Comparison of ENCODE assay signal across 8 cellular contexts in the genomic region with DNA sequence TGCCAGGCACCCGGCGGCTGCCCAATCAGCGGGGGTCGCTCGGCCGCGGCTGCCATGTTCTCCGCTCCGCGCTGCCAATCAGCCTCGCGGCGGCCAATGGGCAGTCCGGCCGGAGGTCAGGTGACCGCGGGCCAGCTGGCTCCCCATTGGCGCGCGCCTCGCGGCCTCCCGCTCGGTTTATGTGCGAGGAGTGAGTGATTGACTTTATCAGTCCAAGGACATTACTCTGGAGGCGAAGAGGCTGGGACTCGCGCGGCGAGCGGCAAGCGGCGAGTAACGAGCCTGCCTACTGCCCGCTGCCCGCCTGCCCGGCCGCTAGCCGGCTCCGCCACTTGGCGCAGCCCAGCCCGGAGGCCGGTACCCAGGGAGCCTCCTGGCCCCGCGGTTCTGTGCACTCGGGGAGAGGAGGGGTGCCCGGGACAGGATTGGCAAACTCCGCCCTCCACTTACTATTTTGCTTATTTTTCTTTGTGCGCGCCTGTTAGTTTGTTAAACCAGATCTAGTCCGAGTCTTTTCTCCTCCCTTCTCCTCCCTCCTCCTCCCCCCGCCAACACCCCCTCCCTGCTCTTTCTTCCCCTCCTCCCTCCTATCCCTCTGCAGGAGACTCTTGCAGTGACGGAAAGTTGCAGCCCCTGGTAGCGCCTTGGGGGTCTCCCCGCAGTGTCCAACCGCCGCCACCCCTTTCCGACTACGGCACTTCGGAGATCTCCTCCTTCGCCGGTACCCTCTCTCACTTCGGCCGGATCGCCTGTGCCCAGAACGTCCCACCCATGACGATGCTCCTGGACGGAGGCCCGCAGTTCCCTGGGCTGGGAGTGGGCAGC. TPM values are rescaled to one million over a fixed set of nuclear protein-coding genes. Genes with fewer than 3 reads are reported as not detected.
DNase-seq lines count a peak whose midpoint lies in the region; ATAC-seq and TF ChIP-seq lines count a peak whose summit lies in the region.

A gene (plus strand): TSS at position 207 of the 825 bp plus-strand sequence. CDS start 565 bp downstream, at position 772.

- no peak for ATAC-seq in HG02885 (IDR thresholded peaks at IDR 0.05; ENCODE audit: poor library complexity, unreplicated experiment)

- in situ Hi-C loops in brain microvascular endothelial cell (cut with HindIII; ENCODE audit: low pct_ligation_motif_present, low sequenced_read_pairs), result no loop called here
- in situ Hi-C loops in GM13976 (cut with MboI; ENCODE audit: low sequenced_read_pairs, unreplicated experiment), result no loop called here

- H3K27ac ChIP-seq in brain microvascular endothelial cell (no peak within 1 kb of the TSS), skin epidermis (no peak within 1 kb of the TSS)

- DNase-seq in AG08395 (ENCODE audit: low spot score) (peak; percentile 30), MG63 (peak; percentile 29), brain microvascular endothelial cell (peak; percentile 3), islet precursor cell (peak; percentile 89), GM13976 (ENCODE audit: low spot score) (no peak), activated gamma-delta T cell (lab: John Stamatoyannopoulos, UW) (no peak)

- TF ChIP-seq CTCF in brain microvascular endothelial cell (IDR thresholded peaks at IDR 0.05; ENCODE audit: low read depth, low read length, missing control alignments) (no peak), GM13976 (IDR thresholded peaks at IDR 0.05; ENCODE audit: borderline replicate concordance, control extremely low read depth, extremely low read depth, insufficient read depth, missing control alignments) (no peak)

- no peaks in the 10 kb centered on the region for H3K36me3 ChIP-seq in MG63
- H3K36me3 ChIP-seq in brain microvascular endothelial cell (replicated peaks), result no peaks in the 10 kb centered on the region

- H3K4me3 ChIP-seq in MG63, result peak within 1 kb of the TSS; percentile 13; the same call in 1 of the 2 replicates
- peak within 1 kb of the TSS; percentile 46 for H3K4me3 ChIP-seq in brain microvascular endothelial cell (ENCODE audit: low read depth, low read length)
- H3K4me3 ChIP-seq in skin epidermis, result peak within 1 kb of the TSS; percentile 20 to 42 (median 30)

- no peaks in the 10 kb centered on the region for H3K9me3 ChIP-seq in MG63

- peaks cover 42% of the 10 kb centered on the region for H3K27me3 ChIP-seq in MG63
- H3K27me3 ChIP-seq in brain microvascular endothelial cell (replicated peaks), result peaks cover 6% of the 10 kb centered on the region

RNA-seq across cellular contexts. Expression of the gene that starts here (rescaled TPM):
- total RNA-seq in MG63 (2014; rRNA removed; shearing (Covaris generic); ENCODE audit: low replicate concordance), result not detected in 2 replicates

Comparison
In these comparisons a context has a peak if more than half of its experiments do, and no peak if none do; other contexts are left out.
1. Peak in DNase-seq and H3K4me3 ChIP-seq in MG63; RNA of the gene not detected or under 1 TPM.
2. DNase-seq: peak in AG08395 (single experiment), brain microvascular endothelial cell (single experiment) and islet precursor cell (single experiment); none in GM13976 (single experiment) and activated gamma-delta T cell (single experiment).
3. Peak in every context shown above with its lines, with median percentiles within 50 percentile points of each other: H3K4me3 ChIP-seq.